ENCODE assay signal across 19 cellular contexts in the genomic region with DNA sequence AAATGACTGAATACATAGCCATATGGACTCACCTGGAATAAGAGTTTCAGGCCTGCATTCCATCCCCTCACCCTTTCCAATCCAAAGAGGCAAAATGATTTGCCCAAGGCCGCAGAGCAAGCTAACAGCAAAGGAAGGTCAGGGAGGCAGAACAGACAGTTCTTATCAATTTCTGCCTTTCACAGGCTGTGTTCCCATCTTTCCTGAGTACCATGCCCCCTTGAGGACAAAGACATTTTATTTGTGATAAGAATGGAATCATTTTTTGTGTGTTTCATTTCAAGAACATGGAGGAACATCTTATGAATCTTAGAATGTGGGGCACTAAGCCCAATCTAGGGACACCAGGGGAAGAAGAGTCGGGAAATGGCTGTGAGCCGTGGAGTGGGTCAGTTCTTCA. TPM values are rescaled to one million over a fixed set of nuclear protein-coding genes. Genes with fewer than 3 reads are reported as not detected.
A peak's percentile ranks its signal among the peaks of the same experiment; 100 is the strongest.
DNase-seq lines count a peak whose midpoint lies in the region; ATAC-seq and TF ChIP-seq lines count a peak whose summit lies in the region.
"Had no signal": no experiment of that assay in that cellular context is flagged by ENCODE, and none has a peak within 500 bp of the region (broad histone marks: within the 10 kb centered on the region; RNA-seq: fewer than 3 reads in every experiment).

No MANE protein-coding gene starts in this region.

- WGBS in liver = 85% methylated on average over 3 of the region's 3 CpGs

- H3K4me3 ChIP-seq in astrocyte of the cerebellum (ENCODE audit: low read depth, low read length) (no peak overlapping the region), liver (ENCODE audit: low read depth in 1 of 3, low read length in 3 of 3) (no peak overlapping the region)
- H3K4me3 ChIP-seq: HAP-1, Peyer's patch had no signal

- H3K36me3 ChIP-seq in liver (ENCODE audit: control insufficient read depth in 4 of 4, insufficient read depth in 3 of 4, low read depth in 1 of 4, low read length in 3 of 4) = no peaks in the 10 kb centered on the region

- no peak overlapping the region for H3K27ac ChIP-seq in liver (ENCODE audit: low read depth in 1 of 2, low read length in 2 of 2)
- H3K27ac ChIP-seq: Peyer's patch had no signal

- H3K9me3 ChIP-seq in liver (ENCODE audit: control insufficient read depth in 4 of 4, low read length in 3 of 4) = no peaks in the 10 kb centered on the region
- H3K9me3 ChIP-seq: HAP-1, Peyer's patch had no signal

- no peak for ATAC-seq in HG02938 (IDR thresholded peaks at IDR 0.05; ENCODE audit: unreplicated experiment)
- ATAC-seq: stimulated activated naive B cell treated with anti-CD40 and anti-IgM and Interleukin-4, amounts not matched to agents 10 μg/mL and 1 μg/mL and 100 μg/mL, for 72 hours had no signal

- in situ Hi-C loops in astrocyte of the cerebellum (cut with HindIII; ENCODE audit: low sequenced_read_pairs) = loop anchor here (5.0 kb wide), 1 partner anchor 92 kb away; no protein-coding TSS in a partner anchor

- no peak overlapping the region for H3K4me3 Mint-ChIP-seq in HFFc6
- H3K4me3 Mint-ChIP-seq: CD4-positive, alpha-beta T cell; stimulated activated naive B cell treated with anti-CD40 and anti-IgM and Interleukin-4, amounts not matched to agents 10 μg/mL and 1 μg/mL and 100 μg/mL, for 72 hours had no signal

- peaks cover 28% of the 10 kb centered on the region for H3K36me3 Mint-ChIP-seq in HFFc6 (ENCODE audit: low read depth)

- peaks cover 5% of the 10 kb centered on the region for H3K27me3 Mint-ChIP-seq in HFFc6 (ENCODE audit: insufficient read depth)
- H3K27me3 Mint-ChIP-seq: stimulated activated naive B cell treated with anti-CD40 and anti-IgM and Interleukin-4, amounts not matched to agents 10 μg/mL and 1 μg/mL and 100 μg/mL, for 72 hours had no signal

- TF ChIP-seq RAD21 in liver (IDR thresholded peaks at IDR 0.05) = peak; percentile 35 to 52

- no peaks in the 10 kb centered on the region for H3K27me3 ChIP-seq in liver (ENCODE audit: control insufficient read depth in 4 of 4, insufficient read depth in 4 of 4, low read length in 3 of 4)
- H3K27me3 ChIP-seq: Peyer's patch had no signal

- TF ChIP-seq CTCF in AG09319 (IDR thresholded peaks at IDR 0.05; ENCODE audit: low read depth, low read length) (peak; percentile 10), HFFc6 (IDR thresholded peaks at IDR 0.05) (peak; percentile 66), astrocyte of the cerebellum (IDR thresholded peaks at IDR 0.05; ENCODE audit: low read depth, low read length, missing control alignments) (peak; percentile 18), liver (IDR thresholded peaks at IDR 0.05; ENCODE audit: low read depth, low read length, missing input control) (no peak)

- H3K9ac ChIP-seq in liver (ENCODE audit: low read depth in 1 of 2, low read length in 2 of 2) = no peak overlapping the region

- H3K27ac Mint-ChIP-seq in HFFc6 = no peak overlapping the region
- H3K27ac Mint-ChIP-seq: CD4-positive, alpha-beta T cell; stimulated activated naive B cell treated with anti-CD40 and anti-IgM and Interleukin-4, amounts not matched to agents 10 μg/mL and 1 μg/mL and 100 μg/mL, for 72 hours had no signal

- no peaks in the 10 kb centered on the region for H3K4me1 ChIP-seq in liver (ENCODE audit: control insufficient read depth in 4 of 4, insufficient read depth in 4 of 4, low read length in 3 of 4)

- H3K9me3 Mint-ChIP-seq in HFFc6 = no peaks in the 10 kb centered on the region
- H3K9me3 Mint-ChIP-seq: CD4-positive, alpha-beta T cell; stimulated activated naive B cell treated with anti-CD40 and anti-IgM and Interleukin-4, amounts not matched to agents 10 μg/mL and 1 μg/mL and 100 μg/mL, for 72 hours had no signal

- DNase-seq in AG09319 (ENCODE audit: extremely low read depth, low read depth) (no peak), HFFc6 (no peak), astrocyte of the cerebellum (ENCODE audit: low read depth) (no peak), NCI-H526 (lab: John Stamatoyannopoulos, UW) (no peak), HPDE6-E6E7 (ENCODE audit: extremely low spot score) (no peak)
- no peak for DNase-seq in activated naive CD4-positive, alpha-beta T cell treated with anti-CD3 and anti-CD28 coated beads, Interleukin-2, amount 50 U/mL, for 16 hours
- DNase-seq: CD4-positive, alpha-beta T cell; effector CD4-positive, alpha-beta T cell; glutamatergic neuron; kidney; NCI-H1048; NCI-H226; stimulated activated CD4-positive, alpha-beta T cell treated with anti-CD3 and anti-CD28 coated beads, Interleukin-4, amount 100 ng/mL, for 24 hours; stimulated activated naive B cell treated with anti-CD40 and anti-IgM and Interleukin-4, amounts not matched to agents 10 μg/mL and 1 μg/mL and 100 μg/mL, for 72 hours; T-helper 1 cell had no signal

- H3K4me1 Mint-ChIP-seq in HFFc6 (ENCODE audit: low read depth) = peaks cover 46% of the 10 kb centered on the region

TF ChIP-seq in liver, 16 proteins besides CTCF, POLR2A, EP300 and RAD21:
- TF ChIP-seq, protein P1, sequence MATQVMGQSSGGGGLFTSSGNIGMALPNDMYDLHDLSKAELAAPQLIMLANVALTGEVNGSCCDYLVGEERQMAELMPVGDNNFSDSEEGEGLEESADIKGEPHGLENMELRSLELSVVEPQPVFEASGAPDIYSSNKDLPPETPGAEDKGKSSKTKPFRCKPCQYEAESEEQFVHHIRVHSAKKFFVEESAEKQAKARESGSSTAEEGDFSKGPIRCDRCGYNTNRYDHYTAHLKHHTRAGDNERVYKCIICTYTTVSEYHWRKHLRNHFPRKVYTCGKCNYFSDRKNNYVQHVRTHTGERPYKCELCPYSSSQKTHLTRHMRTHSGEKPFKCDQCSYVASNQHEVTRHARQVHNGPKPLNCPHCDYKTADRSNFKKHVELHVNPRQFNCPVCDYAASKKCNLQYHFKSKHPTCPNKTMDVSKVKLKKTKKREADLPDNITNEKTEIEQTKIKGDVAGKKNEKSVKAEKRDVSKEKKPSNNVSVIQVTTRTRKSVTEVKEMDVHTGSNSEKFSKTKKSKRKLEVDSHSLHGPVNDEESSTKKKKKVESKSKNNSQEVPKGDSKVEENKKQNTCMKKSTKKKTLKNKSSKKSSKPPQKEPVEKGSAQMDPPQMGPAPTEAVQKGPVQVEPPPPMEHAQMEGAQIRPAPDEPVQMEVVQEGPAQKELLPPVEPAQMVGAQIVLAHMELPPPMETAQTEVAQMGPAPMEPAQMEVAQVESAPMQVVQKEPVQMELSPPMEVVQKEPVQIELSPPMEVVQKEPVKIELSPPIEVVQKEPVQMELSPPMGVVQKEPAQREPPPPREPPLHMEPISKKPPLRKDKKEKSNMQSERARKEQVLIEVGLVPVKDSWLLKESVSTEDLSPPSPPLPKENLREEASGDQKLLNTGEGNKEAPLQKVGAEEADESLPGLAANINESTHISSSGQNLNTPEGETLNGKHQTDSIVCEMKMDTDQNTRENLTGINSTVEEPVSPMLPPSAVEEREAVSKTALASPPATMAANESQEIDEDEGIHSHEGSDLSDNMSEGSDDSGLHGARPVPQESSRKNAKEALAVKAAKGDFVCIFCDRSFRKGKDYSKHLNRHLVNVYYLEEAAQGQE (IDR thresholded peaks at IDR 0.05) = no peak
- TF ChIP-seq, protein P2, sequence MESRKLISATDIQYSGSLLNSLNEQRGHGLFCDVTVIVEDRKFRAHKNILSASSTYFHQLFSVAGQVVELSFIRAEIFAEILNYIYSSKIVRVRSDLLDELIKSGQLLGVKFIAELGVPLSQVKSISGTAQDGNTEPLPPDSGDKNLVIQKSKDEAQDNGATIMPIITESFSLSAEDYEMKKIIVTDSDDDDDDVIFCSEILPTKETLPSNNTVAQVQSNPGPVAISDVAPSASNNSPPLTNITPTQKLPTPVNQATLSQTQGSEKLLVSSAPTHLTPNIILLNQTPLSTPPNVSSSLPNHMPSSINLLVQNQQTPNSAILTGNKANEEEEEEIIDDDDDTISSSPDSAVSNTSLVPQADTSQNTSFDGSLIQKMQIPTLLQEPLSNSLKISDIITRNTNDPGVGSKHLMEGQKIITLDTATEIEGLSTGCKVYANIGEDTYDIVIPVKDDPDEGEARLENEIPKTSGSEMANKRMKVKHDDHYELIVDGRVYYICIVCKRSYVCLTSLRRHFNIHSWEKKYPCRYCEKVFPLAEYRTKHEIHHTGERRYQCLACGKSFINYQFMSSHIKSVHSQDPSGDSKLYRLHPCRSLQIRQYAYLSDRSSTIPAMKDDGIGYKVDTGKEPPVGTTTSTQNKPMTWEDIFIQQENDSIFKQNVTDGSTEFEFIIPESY (IDR thresholded peaks at IDR 0.05) = no peak
- TF ChIP-seq FOXA2 (IDR thresholded peaks at IDR 0.05) = no peak
- TF ChIP-seq NR2F2 (IDR thresholded peaks at IDR 0.05) = no peak
- TF ChIP-seq, protein P3, sequence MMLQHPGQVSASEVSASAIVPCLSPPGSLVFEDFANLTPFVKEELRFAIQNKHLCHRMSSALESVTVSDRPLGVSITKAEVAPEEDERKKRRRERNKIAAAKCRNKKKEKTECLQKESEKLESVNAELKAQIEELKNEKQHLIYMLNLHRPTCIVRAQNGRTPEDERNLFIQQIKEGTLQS (IDR thresholded peaks at IDR 0.05) = no peak
- no peak for TF ChIP-seq GABPA (IDR thresholded peaks at IDR 0.05 in 1 of 2, conservative IDR thresholded peaks at IDR 0.05 in 1 of 2)
- no peak for TF ChIP-seq RXRA (IDR thresholded peaks at IDR 0.05)
- TF ChIP-seq, protein P4, sequence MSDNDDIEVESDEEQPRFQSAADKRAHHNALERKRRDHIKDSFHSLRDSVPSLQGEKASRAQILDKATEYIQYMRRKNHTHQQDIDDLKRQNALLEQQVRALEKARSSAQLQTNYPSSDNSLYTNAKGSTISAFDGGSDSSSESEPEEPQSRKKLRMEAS (IDR thresholded peaks at IDR 0.05) = no peak
- TF ChIP-seq EGR1 (IDR thresholded peaks at IDR 0.05; ENCODE audit: low read depth in 2 of 2) = no peak
- no peak for TF ChIP-seq HNF4G (IDR thresholded peaks at IDR 0.05)
- no peak for TF ChIP-seq JUND (IDR thresholded peaks at IDR 0.05)
- TF ChIP-seq HNF4A (conservative IDR thresholded peaks at IDR 0.05) = no peak
- no peak for TF ChIP-seq SP1 (IDR thresholded peaks at IDR 0.05)

RNA-seq across cellular contexts. Expression of a gene that starts 13.9 kb away (rescaled TPM):
- total RNA-seq in HFFc6 (2021; fragmentation: NEBNext Ultra II Directional; extraction: Animal tissue kit (Norgen Biotek cat#: 25700)) = 10 to 100 TPM; 14.4 to 18.9 (median 16.7) TPM
- total RNA-seq in liver = 1 to 10 TPM; 7.2 to 9.4 TPM
- 1 to 10 TPM; 1.6 to 3.9 TPM for polyA plus RNA-seq in liver
